In genomic region chr7:47945261-47946015, GRCh38 we compare ENCODE assay signal across 1 cellular context.
TF ChIP-seq lines count a peak whose summit lies in the region.

No MANE protein-coding gene starts in this region.

TF ChIP-seq in IMR-90, 13 proteins besides CTCF, POLR2A, EP300 and RAD21 (continued from another document):
- TF ChIP-seq USF2 (IDR thresholded peaks at IDR 0.05; ENCODE audit: low read depth, low read length) (no peak), MXI1 (IDR thresholded peaks at IDR 0.05; ENCODE audit: borderline replicate concordance, low read depth, low read length) (no peak), FOS (IDR thresholded peaks at IDR 0.05; ENCODE audit: low read depth, low read length) (no peak), ELK1 (IDR thresholded peaks at IDR 0.05; ENCODE audit: borderline replicate concordance, low read depth, low read length) (no peak), MAFK (IDR thresholded peaks at IDR 0.05; ENCODE audit: low read depth, low read length) (no peak)
